Comparison of ENCODE assay signal across 1 cellular context in the genomic region with DNA sequence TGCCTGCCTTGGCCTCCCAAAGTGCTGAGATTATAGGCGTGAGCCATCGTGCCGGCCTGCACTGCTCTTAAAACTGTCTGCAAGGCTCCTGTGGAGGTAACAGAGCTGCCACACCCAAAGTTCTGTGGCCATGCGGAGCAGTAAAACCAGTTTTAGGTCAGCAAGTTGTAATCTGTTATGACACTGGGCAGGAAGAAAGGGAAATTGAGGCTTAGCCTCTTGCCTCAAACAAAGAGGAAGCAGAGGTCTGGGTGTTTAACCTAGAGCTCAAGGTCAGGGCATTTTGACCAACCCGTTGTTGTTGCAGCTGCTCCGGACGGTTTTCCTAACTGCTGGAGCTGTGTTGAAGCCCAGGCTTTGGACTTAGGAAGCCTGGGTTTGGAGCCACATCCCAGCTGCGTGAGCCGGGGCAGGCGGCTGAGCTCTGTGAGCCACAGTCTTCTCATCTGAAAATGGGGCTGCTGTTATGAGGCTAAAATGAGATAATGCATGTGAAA.
TF ChIP-seq lines count a peak whose summit lies in the region.

No MANE protein-coding gene starts in this region.

TF ChIP-seq in HepG2, 621 proteins besides CTCF, POLR2A, EP300 and RAD21 (continued from another document and continues in another):
- TF ChIP-seq, protein P1, sequence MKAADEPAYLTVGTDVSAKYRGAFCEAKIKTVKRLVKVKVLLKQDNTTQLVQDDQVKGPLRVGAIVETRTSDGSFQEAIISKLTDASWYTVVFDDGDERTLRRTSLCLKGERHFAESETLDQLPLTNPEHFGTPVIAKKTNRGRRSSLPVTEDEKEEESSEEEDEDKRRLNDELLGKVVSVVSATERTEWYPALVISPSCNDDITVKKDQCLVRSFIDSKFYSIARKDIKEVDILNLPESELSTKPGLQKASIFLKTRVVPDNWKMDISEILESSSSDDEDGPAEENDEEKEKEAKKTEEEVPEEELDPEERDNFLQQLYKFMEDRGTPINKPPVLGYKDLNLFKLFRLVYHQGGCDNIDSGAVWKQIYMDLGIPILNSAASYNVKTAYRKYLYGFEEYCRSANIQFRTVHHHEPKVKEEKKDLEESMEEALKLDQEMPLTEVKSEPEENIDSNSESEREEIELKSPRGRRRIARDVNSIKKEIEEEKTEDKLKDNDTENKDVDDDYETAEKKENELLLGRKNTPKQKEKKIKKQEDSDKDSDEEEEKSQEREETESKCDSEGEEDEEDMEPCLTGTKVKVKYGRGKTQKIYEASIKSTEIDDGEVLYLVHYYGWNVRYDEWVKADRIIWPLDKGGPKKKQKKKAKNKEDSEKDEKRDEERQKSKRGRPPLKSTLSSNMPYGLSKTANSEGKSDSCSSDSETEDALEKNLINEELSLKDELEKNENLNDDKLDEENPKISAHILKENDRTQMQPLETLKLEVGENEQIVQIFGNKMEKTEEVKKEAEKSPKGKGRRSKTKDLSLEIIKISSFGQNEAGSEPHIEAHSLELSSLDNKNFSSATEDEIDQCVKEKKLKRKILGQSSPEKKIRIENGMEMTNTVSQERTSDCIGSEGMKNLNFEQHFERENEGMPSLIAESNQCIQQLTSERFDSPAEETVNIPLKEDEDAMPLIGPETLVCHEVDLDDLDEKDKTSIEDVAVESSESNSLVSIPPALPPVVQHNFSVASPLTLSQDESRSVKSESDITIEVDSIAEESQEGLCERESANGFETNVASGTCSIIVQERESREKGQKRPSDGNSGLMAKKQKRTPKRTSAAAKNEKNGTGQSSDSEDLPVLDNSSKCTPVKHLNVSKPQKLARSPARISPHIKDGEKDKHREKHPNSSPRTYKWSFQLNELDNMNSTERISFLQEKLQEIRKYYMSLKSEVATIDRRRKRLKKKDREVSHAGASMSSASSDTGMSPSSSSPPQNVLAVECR (CRISPR knock-in tag; IDR thresholded peaks at IDR 0.05; ENCODE audit: borderline replicate concordance): peak; percentile 26; the same call in 1 of the 2 replicates
- TF ChIP-seq ATM (IDR thresholded peaks at IDR 0.05; ENCODE audit: borderline replicate concordance): no peak
- TF ChIP-seq ZNF33B (CRISPR knock-in tag; IDR thresholded peaks at IDR 0.05): no peak
- TF ChIP-seq TAF15 (IDR thresholded peaks at IDR 0.05; ENCODE audit: low read depth, low read length, poor library complexity, severe bottlenecking): no peak
- TF ChIP-seq ZNF451 (CRISPR knock-in tag; IDR thresholded peaks at IDR 0.05): no peak
- TF ChIP-seq, protein P2, sequence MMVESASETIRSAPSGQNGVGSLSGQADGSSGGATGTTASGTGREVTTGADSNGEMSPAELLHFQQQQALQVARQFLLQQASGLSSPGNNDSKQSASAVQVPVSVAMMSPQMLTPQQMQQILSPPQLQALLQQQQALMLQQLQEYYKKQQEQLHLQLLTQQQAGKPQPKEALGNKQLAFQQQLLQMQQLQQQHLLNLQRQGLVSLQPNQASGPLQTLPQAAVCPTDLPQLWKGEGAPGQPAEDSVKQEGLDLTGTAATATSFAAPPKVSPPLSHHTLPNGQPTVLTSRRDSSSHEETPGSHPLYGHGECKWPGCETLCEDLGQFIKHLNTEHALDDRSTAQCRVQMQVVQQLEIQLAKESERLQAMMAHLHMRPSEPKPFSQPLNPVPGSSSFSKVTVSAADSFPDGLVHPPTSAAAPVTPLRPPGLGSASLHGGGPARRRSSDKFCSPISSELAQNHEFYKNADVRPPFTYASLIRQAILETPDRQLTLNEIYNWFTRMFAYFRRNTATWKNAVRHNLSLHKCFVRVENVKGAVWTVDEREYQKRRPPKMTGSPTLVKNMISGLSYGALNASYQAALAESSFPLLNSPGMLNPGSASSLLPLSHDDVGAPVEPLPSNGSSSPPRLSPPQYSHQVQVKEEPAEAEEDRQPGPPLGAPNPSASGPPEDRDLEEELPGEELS (CRISPR knock-in tag; IDR thresholded peaks at IDR 0.05): peak; percentile 59
- no peak for TF ChIP-seq HDAC6 (IDR thresholded peaks at IDR 0.05; ENCODE audit: low read depth, low read length)
- peak; percentile 32; the same call in 1 of the 2 replicates for TF ChIP-seq ZNF331 (CRISPR knock-in tag; IDR thresholded peaks at IDR 0.05)
- TF ChIP-seq GFI1 (CRISPR knock-in tag; IDR thresholded peaks at IDR 0.05; ENCODE audit: borderline replicate concordance): peak; percentile 59; the same call in 1 of the 2 replicates
- TF ChIP-seq ZNF605 (CRISPR knock-in tag; IDR thresholded peaks at IDR 0.05): no peak
- TF ChIP-seq ZNF143 (CRISPR knock-in tag; IDR thresholded peaks at IDR 0.05): no peak
- TF ChIP-seq, protein P3, sequence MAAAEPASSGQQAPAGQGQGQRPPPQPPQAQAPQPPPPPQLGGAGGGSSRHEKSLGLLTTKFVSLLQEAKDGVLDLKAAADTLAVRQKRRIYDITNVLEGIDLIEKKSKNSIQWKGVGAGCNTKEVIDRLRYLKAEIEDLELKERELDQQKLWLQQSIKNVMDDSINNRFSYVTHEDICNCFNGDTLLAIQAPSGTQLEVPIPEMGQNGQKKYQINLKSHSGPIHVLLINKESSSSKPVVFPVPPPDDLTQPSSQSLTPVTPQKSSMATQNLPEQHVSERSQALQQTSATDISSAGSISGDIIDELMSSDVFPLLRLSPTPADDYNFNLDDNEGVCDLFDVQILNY (CRISPR knock-in tag; conservative IDR thresholded peaks at IDR 0.05): 0 out of 2 replicates have a peak, but pooled peaks have one; percentile 24
- TF ChIP-seq TBX2 (CRISPR knock-in tag; IDR thresholded peaks at IDR 0.05; ENCODE audit: borderline replicate concordance): peak; percentile 61; the same call in 1 of the 2 replicates
- TF ChIP-seq RAD51 (IDR thresholded peaks at IDR 0.05; ENCODE audit: borderline replicate concordance): no peak
- TF ChIP-seq, protein P4, sequence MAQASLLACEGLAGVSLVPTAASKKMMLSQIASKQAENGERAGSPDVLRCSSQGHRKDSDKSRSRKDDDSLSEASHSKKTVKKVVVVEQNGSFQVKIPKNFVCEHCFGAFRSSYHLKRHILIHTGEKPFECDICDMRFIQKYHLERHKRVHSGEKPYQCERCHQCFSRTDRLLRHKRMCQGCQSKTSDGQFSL (CRISPR knock-in tag; IDR thresholded peaks at IDR 0.05): no peak
- TF ChIP-seq, protein P5, sequence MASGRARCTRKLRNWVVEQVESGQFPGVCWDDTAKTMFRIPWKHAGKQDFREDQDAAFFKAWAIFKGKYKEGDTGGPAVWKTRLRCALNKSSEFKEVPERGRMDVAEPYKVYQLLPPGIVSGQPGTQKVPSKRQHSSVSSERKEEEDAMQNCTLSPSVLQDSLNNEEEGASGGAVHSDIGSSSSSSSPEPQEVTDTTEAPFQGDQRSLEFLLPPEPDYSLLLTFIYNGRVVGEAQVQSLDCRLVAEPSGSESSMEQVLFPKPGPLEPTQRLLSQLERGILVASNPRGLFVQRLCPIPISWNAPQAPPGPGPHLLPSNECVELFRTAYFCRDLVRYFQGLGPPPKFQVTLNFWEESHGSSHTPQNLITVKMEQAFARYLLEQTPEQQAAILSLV (CRISPR knock-in tag; IDR thresholded peaks at IDR 0.05; ENCODE audit: borderline replicate concordance): no peak
- TF ChIP-seq, protein P6, sequence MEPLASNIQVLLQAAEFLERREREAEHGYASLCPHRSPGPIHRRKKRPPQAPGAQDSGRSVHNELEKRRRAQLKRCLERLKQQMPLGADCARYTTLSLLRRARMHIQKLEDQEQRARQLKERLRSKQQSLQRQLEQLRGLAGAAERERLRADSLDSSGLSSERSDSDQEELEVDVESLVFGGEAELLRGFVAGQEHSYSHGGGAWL (CRISPR knock-in tag; IDR thresholded peaks at IDR 0.05): no peak
- TF ChIP-seq RCOR2 (CRISPR knock-in tag; IDR thresholded peaks at IDR 0.05): no peak; the same call in 1 of the 2 replicates
- no peak for TF ChIP-seq KLF6 (CRISPR knock-in tag; IDR thresholded peaks at IDR 0.05)
- TF ChIP-seq ETV6 (CRISPR knock-in tag; conservative IDR thresholded peaks at IDR 0.05): no peak
- no peak for TF ChIP-seq FIP1L1 (IDR thresholded peaks at IDR 0.05; ENCODE audit: borderline replicate concordance, insufficient read depth, low read depth, low read length)
- TF ChIP-seq SRY (CRISPR knock-in tag; IDR thresholded peaks at IDR 0.05): no peak
- no peak for TF ChIP-seq BORCS8-MEF2B (CRISPR knock-in tag; IDR thresholded peaks at IDR 0.05)
- no peak for TF ChIP-seq ZNF18 (CRISPR knock-in tag; IDR thresholded peaks at IDR 0.05; ENCODE audit: insufficient replicate concordance)
- no peak for TF ChIP-seq MYNN (CRISPR knock-in tag; IDR thresholded peaks at IDR 0.05; ENCODE audit: low read depth)
- TF ChIP-seq GABPA (IDR thresholded peaks at IDR 0.05; ENCODE audit: low read depth, low read length): no peak
- 0 out of 2 replicates have a peak, but pooled peaks have one; percentile 16 for TF ChIP-seq GABPA (CRISPR knock-in tag; IDR thresholded peaks at IDR 0.05; ENCODE audit: low read depth)
- peak; percentile 78 for TF ChIP-seq ZNF687 (CRISPR knock-in tag; IDR thresholded peaks at IDR 0.05)
- no peak for TF ChIP-seq LCORL (IDR thresholded peaks at IDR 0.05)
- peak; percentile 73; the same call in 1 of the 2 replicates for TF ChIP-seq LCORL (CRISPR knock-in tag; IDR thresholded peaks at IDR 0.05)
- TF ChIP-seq ZNF256 (CRISPR knock-in tag; conservative IDR thresholded peaks at IDR 0.05): no peak
- TF ChIP-seq SMAD3 (CRISPR knock-in tag; IDR thresholded peaks at IDR 0.05): no peak
- no peak for TF ChIP-seq MAFG (CRISPR knock-in tag; IDR thresholded peaks at IDR 0.05)
- TF ChIP-seq HNRNPUL1 (IDR thresholded peaks at IDR 0.05; ENCODE audit: low read depth, low read length): no peak
- TF ChIP-seq NCOA5 (CRISPR knock-in tag; IDR thresholded peaks at IDR 0.05): no peak
- TF ChIP-seq CEBPG (CRISPR knock-in tag; IDR thresholded peaks at IDR 0.05): no peak
- TF ChIP-seq, protein P7, sequence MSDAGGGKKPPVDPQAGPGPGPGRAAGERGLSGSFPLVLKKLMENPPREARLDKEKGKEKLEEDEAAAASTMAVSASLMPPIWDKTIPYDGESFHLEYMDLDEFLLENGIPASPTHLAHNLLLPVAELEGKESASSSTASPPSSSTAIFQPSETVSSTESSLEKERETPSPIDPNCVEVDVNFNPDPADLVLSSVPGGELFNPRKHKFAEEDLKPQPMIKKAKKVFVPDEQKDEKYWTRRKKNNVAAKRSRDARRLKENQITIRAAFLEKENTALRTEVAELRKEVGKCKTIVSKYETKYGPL (CRISPR knock-in tag; IDR thresholded peaks at IDR 0.05): no peak
- TF ChIP-seq KAT2B (IDR thresholded peaks at IDR 0.05; ENCODE audit: borderline replicate concordance, low read depth, low read length): no peak
- TF ChIP-seq NFIB (CRISPR knock-in tag; IDR thresholded peaks at IDR 0.05; ENCODE audit: borderline replicate concordance): no peak
- TF ChIP-seq REST (IDR thresholded peaks at IDR 0.05; ENCODE audit: borderline replicate concordance in 1 of 2, low read depth in 1 of 2, low read length in 2 of 2): no peak
- no peak for TF ChIP-seq SMAD9 (CRISPR knock-in tag; IDR thresholded peaks at IDR 0.05)
- TF ChIP-seq KMT2A (CRISPR knock-in tag; IDR thresholded peaks at IDR 0.05): no peak
- TF ChIP-seq SP4 (CRISPR knock-in tag; IDR thresholded peaks at IDR 0.05): no peak
